Comparison of ENCODE assay signal across 1 cellular context in the genomic region with DNA sequence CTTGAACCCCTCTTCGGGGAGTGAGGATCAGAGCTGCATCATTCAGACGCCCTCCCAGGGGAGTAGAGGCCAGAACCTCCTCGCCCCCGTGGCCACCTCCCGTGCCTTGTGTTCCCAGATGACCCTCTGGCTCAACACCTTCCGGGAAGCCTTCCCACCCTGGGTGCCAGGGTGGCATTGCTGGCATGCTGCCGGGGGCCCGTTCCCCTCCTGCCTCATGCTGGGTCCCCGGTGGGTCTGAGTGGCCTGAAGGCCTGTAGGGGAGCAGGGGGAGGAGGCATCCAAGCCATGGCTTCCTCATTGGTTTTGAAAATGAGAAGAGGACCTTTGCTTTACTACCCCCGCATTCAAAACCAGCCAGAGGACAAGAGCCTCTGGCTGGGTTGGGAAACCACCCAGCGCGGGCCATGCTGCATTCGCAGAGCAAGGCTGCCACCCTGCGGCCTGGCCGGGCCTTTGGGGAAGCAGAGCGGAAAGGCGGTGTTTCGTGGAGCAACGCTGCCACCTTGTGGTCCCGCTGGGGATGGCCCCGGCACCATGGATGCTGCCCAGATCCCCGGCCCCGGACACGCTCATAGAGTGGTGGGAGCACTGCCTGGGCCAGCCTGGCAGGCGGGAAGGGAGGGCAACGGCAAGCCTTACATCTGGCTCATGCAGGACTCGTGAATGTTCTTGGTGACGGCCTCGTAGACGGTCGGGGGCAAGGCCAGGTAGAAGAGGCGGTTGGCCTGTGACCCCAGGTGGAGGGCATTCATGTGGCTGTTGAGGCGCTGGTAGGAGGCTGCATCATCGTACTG.
A peak's percentile ranks its signal among the peaks of the same experiment; 100 is the strongest.
TF ChIP-seq lines count a peak whose summit lies in the region.

No MANE protein-coding gene starts in this region.

TF ChIP-seq in GM12878, 131 proteins besides CTCF, POLR2A, EP300 and RAD21 (continued from another document):
- no peak for TF ChIP-seq YBX1 (IDR thresholded peaks at IDR 0.05)
- peak; percentile 57; the same call in 1 of the 2 replicates for TF ChIP-seq RCOR1 (conservative IDR thresholded peaks at IDR 0.05; ENCODE audit: low read depth, low read length)
- peak; percentile 47; the same call in 1 of the 2 replicates for TF ChIP-seq IKZF1 (conservative IDR thresholded peaks at IDR 0.05)
- TF ChIP-seq SREBF2 (IDR thresholded peaks at IDR 0.05; ENCODE audit: low read length) = no peak
- TF ChIP-seq, protein P1, sequence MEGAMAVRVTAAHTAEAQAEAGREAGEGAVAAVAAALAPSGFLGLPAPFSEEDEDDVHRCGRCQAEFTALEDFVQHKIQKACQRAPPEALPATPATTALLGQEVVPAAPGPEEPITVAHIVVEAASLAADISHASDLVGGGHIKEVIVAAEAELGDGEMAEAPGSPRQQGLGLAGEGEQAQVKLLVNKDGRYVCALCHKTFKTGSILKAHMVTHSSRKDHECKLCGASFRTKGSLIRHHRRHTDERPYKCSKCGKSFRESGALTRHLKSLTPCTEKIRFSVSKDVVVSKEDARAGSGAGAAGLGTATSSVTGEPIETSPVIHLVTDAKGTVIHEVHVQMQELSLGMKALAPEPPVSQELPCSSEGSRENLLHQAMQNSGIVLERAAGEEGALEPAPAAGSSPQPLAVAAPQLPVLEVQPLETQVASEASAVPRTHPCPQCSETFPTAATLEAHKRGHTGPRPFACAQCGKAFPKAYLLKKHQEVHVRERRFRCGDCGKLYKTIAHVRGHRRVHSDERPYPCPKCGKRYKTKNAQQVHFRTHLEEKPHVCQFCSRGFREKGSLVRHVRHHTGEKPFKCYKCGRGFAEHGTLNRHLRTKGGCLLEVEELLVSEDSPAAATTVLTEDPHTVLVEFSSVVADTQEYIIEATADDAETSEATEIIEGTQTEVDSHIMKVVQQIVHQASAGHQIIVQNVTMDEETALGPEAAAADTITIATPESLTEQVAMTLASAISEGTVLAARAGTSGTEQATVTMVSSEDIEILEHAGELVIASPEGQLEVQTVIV (IDR thresholded peaks at IDR 0.05; ENCODE audit: borderline replicate concordance, partially characterized antibody) = no peak
- TF ChIP-seq SP1 (IDR thresholded peaks at IDR 0.05; ENCODE audit: low read depth, low read length) = peak; percentile 71
- TF ChIP-seq RELA (IDR thresholded peaks at IDR 0.05; ENCODE audit: borderline replicate concordance, partially characterized antibody) = peak; percentile 100
- TF ChIP-seq, protein P2, sequence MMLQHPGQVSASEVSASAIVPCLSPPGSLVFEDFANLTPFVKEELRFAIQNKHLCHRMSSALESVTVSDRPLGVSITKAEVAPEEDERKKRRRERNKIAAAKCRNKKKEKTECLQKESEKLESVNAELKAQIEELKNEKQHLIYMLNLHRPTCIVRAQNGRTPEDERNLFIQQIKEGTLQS (IDR thresholded peaks at IDR 0.05; ENCODE audit: borderline replicate concordance, extremely low read depth, low read depth, low read length) = 0 out of 2 replicates have a peak, but pooled peaks have one; percentile 22
- no peak for TF ChIP-seq NFYA (IDR thresholded peaks at IDR 0.05; ENCODE audit: borderline replicate concordance, low read depth, low read length)
- TF ChIP-seq NR2F1 (conservative IDR thresholded peaks at IDR 0.05) = peak; percentile 39; the same call in 1 of the 2 replicates
- TF ChIP-seq RBBP5 (conservative IDR thresholded peaks at IDR 0.05) = no peak
- TF ChIP-seq ZSCAN29 (IDR thresholded peaks at IDR 0.05) = no peak
- peak; percentile 53; the same call in 1 of the 2 replicates for TF ChIP-seq CBX5 (IDR thresholded peaks at IDR 0.05; ENCODE audit: low read depth)
- TF ChIP-seq, protein P3, sequence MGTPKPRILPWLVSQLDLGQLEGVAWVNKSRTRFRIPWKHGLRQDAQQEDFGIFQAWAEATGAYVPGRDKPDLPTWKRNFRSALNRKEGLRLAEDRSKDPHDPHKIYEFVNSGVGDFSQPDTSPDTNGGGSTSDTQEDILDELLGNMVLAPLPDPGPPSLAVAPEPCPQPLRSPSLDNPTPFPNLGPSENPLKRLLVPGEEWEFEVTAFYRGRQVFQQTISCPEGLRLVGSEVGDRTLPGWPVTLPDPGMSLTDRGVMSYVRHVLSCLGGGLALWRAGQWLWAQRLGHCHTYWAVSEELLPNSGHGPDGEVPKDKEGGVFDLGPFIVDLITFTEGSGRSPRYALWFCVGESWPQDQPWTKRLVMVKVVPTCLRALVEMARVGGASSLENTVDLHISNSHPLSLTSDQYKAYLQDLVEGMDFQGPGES (IDR thresholded peaks at IDR 0.05) = 0 out of 2 replicates have a peak, but pooled peaks have one; percentile 50
- TF ChIP-seq, protein P4, sequence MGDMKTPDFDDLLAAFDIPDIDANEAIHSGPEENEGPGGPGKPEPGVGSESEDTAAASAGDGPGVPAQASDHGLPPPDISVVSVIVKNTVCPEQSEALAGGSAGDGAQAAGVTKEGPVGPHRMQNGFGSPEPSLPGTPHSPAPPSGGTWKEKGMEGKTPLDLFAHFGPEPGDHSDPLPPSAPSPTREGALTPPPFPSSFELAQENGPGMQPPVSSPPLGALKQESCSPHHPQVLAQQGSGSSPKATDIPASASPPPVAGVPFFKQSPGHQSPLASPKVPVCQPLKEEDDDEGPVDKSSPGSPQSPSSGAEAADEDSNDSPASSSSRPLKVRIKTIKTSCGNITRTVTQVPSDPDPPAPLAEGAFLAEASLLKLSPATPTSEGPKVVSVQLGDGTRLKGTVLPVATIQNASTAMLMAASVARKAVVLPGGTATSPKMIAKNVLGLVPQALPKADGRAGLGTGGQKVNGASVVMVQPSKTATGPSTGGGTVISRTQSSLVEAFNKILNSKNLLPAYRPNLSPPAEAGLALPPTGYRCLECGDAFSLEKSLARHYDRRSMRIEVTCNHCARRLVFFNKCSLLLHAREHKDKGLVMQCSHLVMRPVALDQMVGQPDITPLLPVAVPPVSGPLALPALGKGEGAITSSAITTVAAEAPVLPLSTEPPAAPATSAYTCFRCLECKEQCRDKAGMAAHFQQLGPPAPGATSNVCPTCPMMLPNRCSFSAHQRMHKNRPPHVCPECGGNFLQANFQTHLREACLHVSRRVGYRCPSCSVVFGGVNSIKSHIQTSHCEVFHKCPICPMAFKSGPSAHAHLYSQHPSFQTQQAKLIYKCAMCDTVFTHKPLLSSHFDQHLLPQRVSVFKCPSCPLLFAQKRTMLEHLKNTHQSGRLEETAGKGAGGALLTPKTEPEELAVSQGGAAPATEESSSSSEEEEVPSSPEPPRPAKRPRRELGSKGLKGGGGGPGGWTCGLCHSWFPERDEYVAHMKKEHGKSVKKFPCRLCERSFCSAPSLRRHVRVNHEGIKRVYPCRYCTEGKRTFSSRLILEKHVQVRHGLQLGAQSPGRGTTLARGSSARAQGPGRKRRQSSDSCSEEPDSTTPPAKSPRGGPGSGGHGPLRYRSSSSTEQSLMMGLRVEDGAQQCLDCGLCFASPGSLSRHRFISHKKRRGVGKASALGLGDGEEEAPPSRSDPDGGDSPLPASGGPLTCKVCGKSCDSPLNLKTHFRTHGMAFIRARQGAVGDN (IDR thresholded peaks at IDR 0.05) = no peak
- TF ChIP-seq TBL1XR1 (IDR thresholded peaks at IDR 0.05; ENCODE audit: low read depth, low read length) = 0 out of 2 replicates have a peak, but pooled peaks have one; percentile 32
- TF ChIP-seq SUZ12 (IDR thresholded peaks at IDR 0.05; ENCODE audit: unreplicated experiment) = no peak
- TF ChIP-seq, protein P5, sequence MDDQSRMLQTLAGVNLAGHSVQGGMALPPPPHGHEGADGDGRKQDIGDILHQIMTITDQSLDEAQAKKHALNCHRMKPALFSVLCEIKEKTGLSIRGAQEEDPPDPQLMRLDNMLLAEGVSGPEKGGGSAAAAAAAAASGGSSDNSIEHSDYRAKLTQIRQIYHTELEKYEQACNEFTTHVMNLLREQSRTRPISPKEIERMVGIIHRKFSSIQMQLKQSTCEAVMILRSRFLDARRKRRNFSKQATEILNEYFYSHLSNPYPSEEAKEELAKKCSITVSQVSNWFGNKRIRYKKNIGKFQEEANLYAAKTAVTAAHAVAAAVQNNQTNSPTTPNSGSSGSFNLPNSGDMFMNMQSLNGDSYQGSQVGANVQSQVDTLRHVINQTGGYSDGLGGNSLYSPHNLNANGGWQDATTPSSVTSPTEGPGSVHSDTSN (IDR thresholded peaks at IDR 0.05; ENCODE audit: insufficient replicate concordance, low read depth, low read length) = no peak
- peak; percentile 98 for TF ChIP-seq PAX5 (IDR thresholded peaks at IDR 0.05; ENCODE audit: borderline replicate concordance, low read depth, low read length)
- no peak for TF ChIP-seq HDAC2 (IDR thresholded peaks at IDR 0.05)
- no peak for TF ChIP-seq SMAD1 (IDR thresholded peaks at IDR 0.05; ENCODE audit: low read depth, partially characterized antibody)
- peak; percentile 67; the same call in 1 of the 2 replicates for TF ChIP-seq FOXM1 (IDR thresholded peaks at IDR 0.05; ENCODE audit: low read depth, low read length)
- TF ChIP-seq, protein P6, sequence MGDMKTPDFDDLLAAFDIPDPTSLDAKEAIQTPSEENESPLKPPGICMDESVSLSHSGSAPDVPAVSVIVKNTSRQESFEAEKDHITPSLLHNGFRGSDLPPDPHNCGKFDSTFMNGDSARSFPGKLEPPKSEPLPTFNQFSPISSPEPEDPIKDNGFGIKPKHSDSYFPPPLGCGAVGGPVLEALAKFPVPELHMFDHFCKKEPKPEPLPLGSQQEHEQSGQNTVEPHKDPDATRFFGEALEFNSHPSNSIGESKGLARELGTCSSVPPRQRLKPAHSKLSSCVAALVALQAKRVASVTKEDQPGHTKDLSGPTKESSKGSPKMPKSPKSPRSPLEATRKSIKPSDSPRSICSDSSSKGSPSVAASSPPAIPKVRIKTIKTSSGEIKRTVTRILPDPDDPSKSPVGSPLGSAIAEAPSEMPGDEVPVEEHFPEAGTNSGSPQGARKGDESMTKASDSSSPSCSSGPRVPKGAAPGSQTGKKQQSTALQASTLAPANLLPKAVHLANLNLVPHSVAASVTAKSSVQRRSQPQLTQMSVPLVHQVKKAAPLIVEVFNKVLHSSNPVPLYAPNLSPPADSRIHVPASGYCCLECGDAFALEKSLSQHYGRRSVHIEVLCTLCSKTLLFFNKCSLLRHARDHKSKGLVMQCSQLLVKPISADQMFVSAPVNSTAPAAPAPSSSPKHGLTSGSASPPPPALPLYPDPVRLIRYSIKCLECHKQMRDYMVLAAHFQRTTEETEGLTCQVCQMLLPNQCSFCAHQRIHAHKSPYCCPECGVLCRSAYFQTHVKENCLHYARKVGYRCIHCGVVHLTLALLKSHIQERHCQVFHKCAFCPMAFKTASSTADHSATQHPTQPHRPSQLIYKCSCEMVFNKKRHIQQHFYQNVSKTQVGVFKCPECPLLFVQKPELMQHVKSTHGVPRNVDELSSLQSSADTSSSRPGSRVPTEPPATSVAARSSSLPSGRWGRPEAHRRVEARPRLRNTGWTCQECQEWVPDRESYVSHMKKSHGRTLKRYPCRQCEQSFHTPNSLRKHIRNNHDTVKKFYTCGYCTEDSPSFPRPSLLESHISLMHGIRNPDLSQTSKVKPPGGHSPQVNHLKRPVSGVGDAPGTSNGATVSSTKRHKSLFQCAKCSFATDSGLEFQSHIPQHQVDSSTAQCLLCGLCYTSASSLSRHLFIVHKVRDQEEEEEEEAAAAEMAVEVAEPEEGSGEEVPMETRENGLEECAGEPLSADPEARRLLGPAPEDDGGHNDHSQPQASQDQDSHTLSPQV (IDR thresholded peaks at IDR 0.05) = peak; percentile 89
